In the genomic region with DNA sequence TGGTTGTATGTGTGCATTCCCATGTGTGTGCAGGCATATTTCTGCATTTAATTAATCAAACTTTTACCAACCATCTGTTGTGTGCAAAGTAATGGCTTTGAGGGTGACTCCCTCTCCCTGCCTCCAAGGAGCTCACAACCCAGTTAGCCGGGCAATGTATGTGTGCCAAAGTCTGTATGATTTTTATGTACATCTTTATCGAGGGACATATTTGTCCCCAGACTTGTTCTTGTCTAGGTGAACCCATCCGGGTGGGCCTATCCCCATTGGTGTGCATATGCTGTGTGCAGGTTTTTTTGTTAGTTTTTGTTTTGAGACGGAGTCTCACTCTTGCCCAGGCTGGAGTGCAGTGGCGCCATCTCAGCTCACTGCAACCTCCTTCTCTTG, we compare ENCODE assay signal across 1 cellular context.
TF ChIP-seq lines count a peak whose summit lies in the region.

No MANE protein-coding gene starts in this region.

TF ChIP-seq in GM23338, 12 proteins besides CTCF, POLR2A, EP300 and RAD21 (continued from another document):
- TF ChIP-seq NANOG (IDR thresholded peaks at IDR 0.05; ENCODE audit: borderline replicate concordance): no peak
- TF ChIP-seq, protein P1, sequence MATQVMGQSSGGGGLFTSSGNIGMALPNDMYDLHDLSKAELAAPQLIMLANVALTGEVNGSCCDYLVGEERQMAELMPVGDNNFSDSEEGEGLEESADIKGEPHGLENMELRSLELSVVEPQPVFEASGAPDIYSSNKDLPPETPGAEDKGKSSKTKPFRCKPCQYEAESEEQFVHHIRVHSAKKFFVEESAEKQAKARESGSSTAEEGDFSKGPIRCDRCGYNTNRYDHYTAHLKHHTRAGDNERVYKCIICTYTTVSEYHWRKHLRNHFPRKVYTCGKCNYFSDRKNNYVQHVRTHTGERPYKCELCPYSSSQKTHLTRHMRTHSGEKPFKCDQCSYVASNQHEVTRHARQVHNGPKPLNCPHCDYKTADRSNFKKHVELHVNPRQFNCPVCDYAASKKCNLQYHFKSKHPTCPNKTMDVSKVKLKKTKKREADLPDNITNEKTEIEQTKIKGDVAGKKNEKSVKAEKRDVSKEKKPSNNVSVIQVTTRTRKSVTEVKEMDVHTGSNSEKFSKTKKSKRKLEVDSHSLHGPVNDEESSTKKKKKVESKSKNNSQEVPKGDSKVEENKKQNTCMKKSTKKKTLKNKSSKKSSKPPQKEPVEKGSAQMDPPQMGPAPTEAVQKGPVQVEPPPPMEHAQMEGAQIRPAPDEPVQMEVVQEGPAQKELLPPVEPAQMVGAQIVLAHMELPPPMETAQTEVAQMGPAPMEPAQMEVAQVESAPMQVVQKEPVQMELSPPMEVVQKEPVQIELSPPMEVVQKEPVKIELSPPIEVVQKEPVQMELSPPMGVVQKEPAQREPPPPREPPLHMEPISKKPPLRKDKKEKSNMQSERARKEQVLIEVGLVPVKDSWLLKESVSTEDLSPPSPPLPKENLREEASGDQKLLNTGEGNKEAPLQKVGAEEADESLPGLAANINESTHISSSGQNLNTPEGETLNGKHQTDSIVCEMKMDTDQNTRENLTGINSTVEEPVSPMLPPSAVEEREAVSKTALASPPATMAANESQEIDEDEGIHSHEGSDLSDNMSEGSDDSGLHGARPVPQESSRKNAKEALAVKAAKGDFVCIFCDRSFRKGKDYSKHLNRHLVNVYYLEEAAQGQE (IDR thresholded peaks at IDR 0.05; ENCODE audit: unreplicated experiment): no peak
- no peak for TF ChIP-seq POLR2AphosphoS5 (IDR thresholded peaks at IDR 0.05; ENCODE audit: low read depth)
- TF ChIP-seq, protein P2, sequence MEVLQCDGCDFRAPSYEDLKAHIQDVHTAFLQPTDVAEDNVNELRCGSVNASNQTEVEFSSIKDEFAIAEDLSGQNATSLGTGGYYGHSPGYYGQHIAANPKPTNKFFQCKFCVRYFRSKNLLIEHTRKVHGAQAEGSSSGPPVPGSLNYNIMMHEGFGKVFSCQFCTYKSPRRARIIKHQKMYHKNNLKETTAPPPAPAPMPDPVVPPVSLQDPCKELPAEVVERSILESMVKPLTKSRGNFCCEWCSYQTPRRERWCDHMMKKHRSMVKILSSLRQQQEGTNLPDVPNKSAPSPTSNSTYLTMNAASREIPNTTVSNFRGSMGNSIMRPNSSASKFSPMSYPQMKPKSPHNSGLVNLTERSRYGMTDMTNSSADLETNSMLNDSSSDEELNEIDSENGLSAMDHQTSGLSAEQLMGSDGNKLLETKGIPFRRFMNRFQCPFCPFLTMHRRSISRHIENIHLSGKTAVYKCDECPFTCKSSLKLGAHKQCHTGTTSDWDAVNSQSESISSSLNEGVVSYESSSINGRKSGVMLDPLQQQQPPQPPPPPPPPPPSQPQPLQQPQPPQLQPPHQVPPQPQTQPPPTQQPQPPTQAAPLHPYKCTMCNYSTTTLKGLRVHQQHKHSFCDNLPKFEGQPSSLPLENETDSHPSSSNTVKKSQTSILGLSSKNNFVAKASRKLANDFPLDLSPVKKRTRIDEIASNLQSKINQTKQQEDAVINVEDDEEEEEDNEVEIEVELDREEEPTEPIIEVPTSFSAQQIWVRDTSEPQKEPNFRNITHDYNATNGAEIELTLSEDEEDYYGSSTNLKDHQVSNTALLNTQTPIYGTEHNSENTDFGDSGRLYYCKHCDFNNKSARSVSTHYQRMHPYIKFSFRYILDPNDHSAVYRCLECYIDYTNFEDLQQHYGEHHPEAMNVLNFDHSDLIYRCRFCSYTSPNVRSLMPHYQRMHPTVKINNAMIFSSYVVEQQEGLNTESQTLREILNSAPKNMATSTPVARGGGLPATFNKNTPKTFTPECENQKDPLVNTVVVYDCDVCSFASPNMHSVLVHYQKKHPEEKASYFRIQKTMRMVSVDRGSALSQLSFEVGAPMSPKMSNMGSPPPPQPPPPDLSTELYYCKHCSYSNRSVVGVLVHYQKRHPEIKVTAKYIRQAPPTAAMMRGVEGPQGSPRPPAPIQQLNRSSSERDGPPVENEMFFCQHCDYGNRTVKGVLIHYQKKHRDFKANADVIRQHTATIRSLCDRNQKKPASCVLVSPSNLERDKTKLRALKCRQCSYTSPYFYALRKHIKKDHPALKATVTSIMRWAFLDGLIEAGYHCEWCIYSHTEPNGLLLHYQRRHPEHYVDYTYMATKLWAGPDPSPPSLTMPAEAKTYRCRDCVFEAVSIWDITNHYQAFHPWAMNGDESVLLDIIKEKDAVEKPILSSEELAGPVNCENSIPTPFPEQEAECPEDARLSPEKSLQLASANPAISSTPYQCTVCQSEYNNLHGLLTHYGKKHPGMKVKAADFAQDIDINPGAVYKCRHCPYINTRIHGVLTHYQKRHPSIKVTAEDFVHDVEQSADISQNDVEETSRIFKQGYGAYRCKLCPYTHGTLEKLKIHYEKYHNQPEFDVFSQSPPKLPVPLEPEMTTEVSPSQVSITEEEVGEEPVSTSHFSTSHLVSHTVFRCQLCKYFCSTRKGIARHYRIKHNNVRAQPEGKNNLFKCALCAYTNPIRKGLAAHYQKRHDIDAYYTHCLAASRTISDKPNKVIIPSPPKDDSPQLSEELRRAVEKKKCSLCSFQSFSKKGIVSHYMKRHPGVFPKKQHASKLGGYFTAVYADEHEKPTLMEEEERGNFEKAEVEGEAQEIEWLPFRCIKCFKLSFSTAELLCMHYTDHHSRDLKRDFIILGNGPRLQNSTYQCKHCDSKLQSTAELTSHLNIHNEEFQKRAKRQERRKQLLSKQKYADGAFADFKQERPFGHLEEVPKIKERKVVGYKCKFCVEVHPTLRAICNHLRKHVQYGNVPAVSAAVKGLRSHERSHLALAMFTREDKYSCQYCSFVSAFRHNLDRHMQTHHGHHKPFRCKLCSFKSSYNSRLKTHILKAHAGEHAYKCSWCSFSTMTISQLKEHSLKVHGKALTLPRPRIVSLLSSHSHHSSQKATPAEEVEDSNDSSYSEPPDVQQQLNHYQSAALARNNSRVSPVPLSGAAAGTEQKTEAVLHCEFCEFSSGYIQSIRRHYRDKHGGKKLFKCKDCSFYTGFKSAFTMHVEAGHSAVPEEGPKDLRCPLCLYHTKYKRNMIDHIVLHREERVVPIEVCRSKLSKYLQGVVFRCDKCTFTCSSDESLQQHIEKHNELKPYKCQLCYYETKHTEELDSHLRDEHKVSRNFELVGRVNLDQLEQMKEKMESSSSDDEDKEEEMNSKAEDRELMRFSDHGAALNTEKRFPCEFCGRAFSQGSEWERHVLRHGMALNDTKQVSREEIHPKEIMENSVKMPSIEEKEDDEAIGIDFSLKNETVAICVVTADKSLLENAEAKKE (CRISPR knock-in tag; IDR thresholded peaks at IDR 0.05): no peak
- TF ChIP-seq EZH2phosphoT487 (IDR thresholded peaks at IDR 0.05; ENCODE audit: unreplicated experiment): no peak
- TF ChIP-seq EZH2 (IDR thresholded peaks at IDR 0.05; ENCODE audit: low read depth, unreplicated experiment): no peak
- TF ChIP-seq, protein P3, sequence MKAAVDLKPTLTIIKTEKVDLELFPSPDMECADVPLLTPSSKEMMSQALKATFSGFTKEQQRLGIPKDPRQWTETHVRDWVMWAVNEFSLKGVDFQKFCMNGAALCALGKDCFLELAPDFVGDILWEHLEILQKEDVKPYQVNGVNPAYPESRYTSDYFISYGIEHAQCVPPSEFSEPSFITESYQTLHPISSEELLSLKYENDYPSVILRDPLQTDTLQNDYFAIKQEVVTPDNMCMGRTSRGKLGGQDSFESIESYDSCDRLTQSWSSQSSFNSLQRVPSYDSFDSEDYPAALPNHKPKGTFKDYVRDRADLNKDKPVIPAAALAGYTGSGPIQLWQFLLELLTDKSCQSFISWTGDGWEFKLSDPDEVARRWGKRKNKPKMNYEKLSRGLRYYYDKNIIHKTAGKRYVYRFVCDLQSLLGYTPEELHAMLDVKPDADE (IDR thresholded peaks at IDR 0.05): no peak
- no peak for TF ChIP-seq CREB1 (CRISPR knock-in tag; IDR thresholded peaks at IDR 0.05; ENCODE audit: low read depth)
- no peak for TF ChIP-seq STAT1 (IDR thresholded peaks at IDR 0.05; ENCODE audit: unreplicated experiment)
TF ChIP-seq in GM23338: peak in this region for 0.
